12 cellular contexts compared by ENCODE assay signal in genomic region chr10:29105516-29106215, GRCh38.
DNase-seq lines count a peak whose midpoint lies in the region; ATAC-seq and TF ChIP-seq lines count a peak whose summit lies in the region.
"Had no signal": no experiment of that assay in that cellular context is flagged by ENCODE, and none has a peak within 500 bp of the region (broad histone marks: within the 10 kb centered on the region; RNA-seq: fewer than 3 reads in every experiment).

No MANE protein-coding gene starts in this region.

- no peaks in the 10 kb centered on the region for H3K9me3 ChIP-seq in left lung
- H3K9me3 ChIP-seq: vagina had no signal

- H3K36me3 ChIP-seq in left lung: no peaks in the 10 kb centered on the region
- H3K36me3 ChIP-seq: vagina had no signal

- DNase-seq in AG08396 (ENCODE audit: low spot score) (peak; percentile 51), HS-27A (ENCODE audit: low read depth) (peak; percentile 54), astrocyte of the spinal cord (ENCODE audit: low read depth, low spot score) (peak; percentile 70), left lung (no peak), NCI-H2029 treated with DMSO at 0.1 percent for 48 hours (lab: John Stamatoyannopoulos, UW) (no peak), posterior vena cava (ENCODE audit: low spot score) (no peak), germinal center (ENCODE audit: low spot score) (no peak)
- DNase-seq: activated naive CD8-positive, alpha-beta T cell treated with anti-CD3 and anti-CD28 coated beads for 36 hours; CD4-positive, alpha-beta memory T cell; NCI-H2107 had no signal

- H3K27ac ChIP-seq in left lung: no peak overlapping the region
- H3K27ac ChIP-seq: vagina had no signal

- no peak for TF ChIP-seq CTCF in astrocyte of the spinal cord (IDR thresholded peaks at IDR 0.05; ENCODE audit: low read depth, low read length)
- no peak for TF ChIP-seq CTCF in left lung (IDR thresholded peaks at IDR 0.05)

- no peaks in the 10 kb centered on the region for H3K27me3 ChIP-seq in left lung
- H3K27me3 ChIP-seq: vagina had no signal

- H3K4me3 ChIP-seq in astrocyte of the spinal cord (ENCODE audit: low read depth, low read length): no peak overlapping the region
- no peak overlapping the region for H3K4me3 ChIP-seq in left lung
- H3K4me3 ChIP-seq: vagina had no signal

- ATAC-seq in left lung (peak; percentile 56), GM19023 (IDR thresholded peaks at IDR 0.05; ENCODE audit: unreplicated experiment) (no peak)

- no peaks in the 10 kb centered on the region for H3K4me1 ChIP-seq in left lung
- H3K4me1 ChIP-seq: vagina had no signal

- intact Hi-C loops in left lung (cut with DNase I): no loop called here
- intact Hi-C loops in posterior vena cava (cut with DNase I): no loop called here

- in situ Hi-C loops in astrocyte of the spinal cord (cut with HindIII; ENCODE audit: low sequenced_read_pairs): no loop called here

Comparison
In these comparisons a context has a peak if more than half of its experiments do, and no peak if none do; other contexts are left out.
1. DNase-seq: peak in AG08396 (single experiment), HS-27A (single experiment) and astrocyte of the spinal cord (single experiment); none in left lung (0 of 2), NCI-H2029 treated with DMSO at 0.1 percent for 48 hours (single experiment), posterior vena cava (single experiment) and germinal center (single experiment).